Comparison of ENCODE assay signal across 22 cellular contexts in genomic region chr9:124369236-124369797, GRCh38.
"Had no signal": no experiment of that assay in that cellular context is flagged by ENCODE, and none has a peak within 500 bp of the region (broad histone marks: within the 10 kb centered on the region; RNA-seq: fewer than 3 reads in every experiment).

No MANE protein-coding gene starts in this region.

- DNase-seq: activated CD4-positive, alpha-beta T cell treated with anti-CD3 and anti-CD28 coated beads for 1 hour; activated CD4-positive, alpha-beta T cell treated with anti-CD3 and anti-CD28 coated beads, Interleukin-2, amount 50 U/mL, for 1 hour; activated CD8-positive, alpha-beta T cell treated with anti-CD3 and anti-CD28 coated beads, Interleukin-2, amount 10 ng/mL, durations not matched to agents 7 days and 5 days; activated naive CD4-positive, alpha-beta T cell; activated T-cell treated with anti-CD3 and anti-CD28 coated beads, Interleukin-2, amount 50 U/mL, for 1 hour; colonic mucosa; dorsolateral prefrontal cortex; kidney; left lung; naive thymus-derived CD8-positive, alpha-beta T cell; spleen; stimulated activated CD4-positive, alpha-beta T cell treated with anti-CD3 and anti-CD28 coated beads, Interleukin-4, amount 100 ng/mL, for 24 hours; substantia nigra; thyroid gland; WERI-Rb-1 had no signal

- H3K4me1 ChIP-seq: colonic mucosa, prostate gland had no signal

- H3K4me3 ChIP-seq: colonic mucosa, dorsolateral prefrontal cortex, left lung, prostate gland, spleen, thyroid gland had no signal

- ATAC-seq: activated CD8-positive, alpha-beta T cell treated with anti-CD3 and anti-CD28 coated beads, Interleukin-2, amount 10 ng/mL, durations not matched to agents 7 days and 5 days; naive thymus-derived CD8-positive, alpha-beta T cell had no signal

- H3K27me3 ChIP-seq: colonic mucosa, dorsolateral prefrontal cortex, left lung, spleen, thyroid gland had no signal

- H3K9me3 Mint-ChIP-seq: activated T-helper 2 cell treated with anti-CD3 and anti-CD28 coated beads, Interferon-gamma antibody, Interleukin-2, Interleukin-4, amounts not matched to agents 10 μg/mL and 5 μg/mL and 100 μg/mL, durations not matched to agents 14 hours and 24 hours and 36 hours; central memory CD8-positive, alpha-beta T cell; stimulated activated naive CD8-positive, alpha-beta T cell treated with anti-CD3 and anti-CD28 coated beads, Interleukin-15, Interleukin-2, amounts not matched to agents 100 ng/mL and 50 ng/mL, for 24 hours had no signal

- H3K9me3 ChIP-seq: colonic mucosa, left lung, prostate gland, thyroid gland had no signal

- H3K4me3 Mint-ChIP-seq: activated CD8-positive, alpha-beta T cell treated with anti-CD3 and anti-CD28 coated beads, Interleukin-2, amount 10 ng/mL, durations not matched to agents 7 days and 5 days; activated naive CD8-positive, alpha-beta T cell; central memory CD8-positive, alpha-beta T cell; mesothelial cell of epicardium; naive thymus-derived CD8-positive, alpha-beta T cell; stimulated activated naive CD8-positive, alpha-beta T cell treated with anti-CD3 and anti-CD28 coated beads, Interleukin-15, Interleukin-2, amounts not matched to agents 100 ng/mL and 50 ng/mL, for 24 hours; T-helper 2 cell treated with Interferon-gamma antibody and Interleukin-4, amounts not matched to agents 5 μg/mL and 100 μg/mL, for 36 hours had no signal

- H3K27ac ChIP-seq: colonic mucosa, dorsolateral prefrontal cortex, left lung, prostate gland, spleen, thyroid gland, WERI-Rb-1 had no signal

- H3K27me3 Mint-ChIP-seq: activated naive CD8-positive, alpha-beta T cell; central memory CD8-positive, alpha-beta T cell; naive thymus-derived CD8-positive, alpha-beta T cell; stimulated activated naive CD8-positive, alpha-beta T cell treated with anti-CD3 and anti-CD28 coated beads, Interleukin-15, Interleukin-2, amounts not matched to agents 100 ng/mL and 50 ng/mL, for 24 hours had no signal

- H3K27ac Mint-ChIP-seq: activated CD8-positive, alpha-beta T cell treated with anti-CD3 and anti-CD28 coated beads, Interleukin-2, amount 10 ng/mL, durations not matched to agents 7 days and 5 days; activated T-helper 2 cell treated with anti-CD3 and anti-CD28 coated beads, Interferon-gamma antibody, Interleukin-2, Interleukin-4, amounts not matched to agents 10 μg/mL and 5 μg/mL and 100 μg/mL, durations not matched to agents 14 hours and 24 hours and 36 hours; stimulated activated naive CD8-positive, alpha-beta T cell treated with anti-CD3 and anti-CD28 coated beads, Interleukin-15, Interleukin-2, amounts not matched to agents 100 ng/mL and 50 ng/mL, for 24 hours; T-helper 2 cell treated with Interferon-gamma antibody and Interleukin-4, amounts not matched to agents 5 μg/mL and 100 μg/mL, for 36 hours had no signal

- H3K36me3 ChIP-seq: colonic mucosa, prostate gland, thyroid gland had no signal
